21 cellular contexts compared by ENCODE assay signal in genomic region chr9:71742703-71743102, GRCh38. TPM values are rescaled to one million over a fixed set of nuclear protein-coding genes. Genes with fewer than 3 reads are reported as not detected.
DNase-seq lines count a peak whose midpoint lies in the region; FAIRE-seq and TF ChIP-seq lines count a peak whose summit lies in the region.
"Had no signal": no experiment of that assay in that cellular context is flagged by ENCODE, and none has a peak within 500 bp of the region (broad histone marks: within the 10 kb centered on the region; RNA-seq: fewer than 3 reads in every experiment).

No MANE protein-coding gene starts in this region.

- H3K27ac Mint-ChIP-seq in Calu3 (ENCODE audit: unreplicated experiment): peak overlapping the region; percentile 82
- H3K27ac Mint-ChIP-seq in progenitor cell of endocrine pancreas: peak overlapping the region; percentile 80

- no peaks in the 10 kb centered on the region for H3K9me3 Mint-ChIP-seq in Calu3 (ENCODE audit: low read depth, unreplicated experiment)
- no peaks in the 10 kb centered on the region for H3K9me3 Mint-ChIP-seq in progenitor cell of endocrine pancreas (ENCODE audit: low read depth)
- H3K9me3 Mint-ChIP-seq: brain; effector memory CD8-positive, alpha-beta T cell; IgD-negative memory B cell; stimulated activated naive B cell treated with anti-CD40 and anti-IgM and Interleukin-4, amounts not matched to agents 10 μg/mL and 1 μg/mL and 100 μg/mL, for 72 hours had no signal

- no peaks in the 10 kb centered on the region for H4K20me1 ChIP-seq in keratinocyte (ENCODE audit: control insufficient read depth, extremely low read depth, insufficient read depth, low read length)

- H3K36me3 ChIP-seq in keratinocyte (ENCODE audit: control insufficient read depth in 2 of 2, extremely low read depth in 1 of 2, insufficient read depth in 2 of 2, low read length in 2 of 2) (peaks cover 6 to 21% of the 10 kb centered on the region in 2 experiments), small intestine (ENCODE audit: control insufficient read depth in 2 of 2, insufficient read depth in 2 of 2, low read length in 2 of 2) (peaks cover 8 to 13% of the 10 kb centered on the region in 2 donors)

- no peaks in the 10 kb centered on the region for H3K79me2 ChIP-seq in keratinocyte (ENCODE audit: control insufficient read depth, insufficient read depth, low read length)

- peak overlapping the region; percentile 1 for H3K27ac ChIP-seq in keratinocyte (ENCODE audit: control insufficient read depth, insufficient read depth, low read length)
- no peak overlapping the region for H3K27ac ChIP-seq in small intestine (ENCODE audit: low read depth in 1 of 2, low read length in 1 of 2)

- dilution Hi-C loops in keratinocyte (cut with MboI; ENCODE audit: extremely low pct_ligation_motif_present, low sequenced_read_pairs): no loop called here

- H3K36me3 Mint-ChIP-seq in Calu3 (ENCODE audit: insufficient read depth, unreplicated experiment): peaks cover 81% of the 10 kb centered on the region
- H3K36me3 Mint-ChIP-seq in progenitor cell of endocrine pancreas (ENCODE audit: insufficient read depth): peaks cover 27% of the 10 kb centered on the region

- no peak for DNase-seq in Calu3
- DNase-seq in keratinocyte (ENCODE audit: low read depth, low spot score): no peak
- no peak for DNase-seq in progenitor cell of endocrine pancreas (ENCODE audit: low spot score, unreplicated experiment)
- no peak for DNase-seq in NCI-H748 (lab: John Stamatoyannopoulos, UW; ENCODE audit: unreplicated experiment)
- no peak for DNase-seq in small intestine
- DNase-seq in GM03348 (ENCODE audit: low spot score): no peak
- DNase-seq: activated CD4-positive, alpha-beta T cell treated with anti-CD3 and anti-CD28 coated beads, Interleukin-2, amount 50 U/mL, for 48 hours; activated CD4-positive, CD25-positive, alpha-beta regulatory T cell; activated effector memory CD4-positive, alpha-beta T cell treated with Interleukin-2 at 50 U/mL for 16 hours; effector memory CD8-positive, alpha-beta T cell; gastrocnemius medialis; NCI-H2029 treated with DMSO at 0.1 percent for 48 hours; NCI-H345; NCI-H774; occipital lobe; stimulated activated CD4-positive, alpha-beta T cell treated with anti-CD3 and anti-CD28 coated beads, Interleukin-12 subunit alpha, Interleukin-12 subunit beta, amount 100 ng/mL, for 4 hours; stimulated activated CD4-positive, alpha-beta T cell treated with anti-CD3 and anti-CD28 coated beads, Interleukin-4, amount 100 ng/mL, for 24 hours; stimulated activated naive B cell treated with anti-CD40 and anti-IgM and Interleukin-4, amounts not matched to agents 10 μg/mL and 1 μg/mL and 100 μg/mL, for 72 hours had no signal

- CTCF ChIA-PET in Calu3 (lab: Charles Lee): interaction anchor here (1.9 kb wide), 1 partner anchor 26 kb away, joined by 4 read pairs; the partner anchor contains the start of gene CEMIP2

- no peaks in the 10 kb centered on the region for H3K9me1 ChIP-seq in keratinocyte (ENCODE audit: control insufficient read depth, extremely low read depth, insufficient read depth, low read length)

- peak overlapping the region; percentile 52 for H3K4me2 ChIP-seq in keratinocyte (ENCODE audit: control insufficient read depth, extremely low read depth, insufficient read depth, low read depth, low read length)

- H3K4me1 Mint-ChIP-seq in Calu3 (ENCODE audit: low read depth, unreplicated experiment): peaks cover 45% of the 10 kb centered on the region
- peaks cover 20% of the 10 kb centered on the region for H3K4me1 Mint-ChIP-seq in progenitor cell of endocrine pancreas (ENCODE audit: low read depth)

- H3K9ac ChIP-seq in keratinocyte (ENCODE audit: control insufficient read depth, extremely low read depth, insufficient read depth, low read length): no peak overlapping the region

- H3K27me3 ChIP-seq in keratinocyte (ENCODE audit: control insufficient read depth, extremely low read depth, insufficient read depth, low read length): no peaks in the 10 kb centered on the region
- H3K27me3 ChIP-seq in small intestine (ENCODE audit: control insufficient read depth in 2 of 2, insufficient read depth in 2 of 2, low read length in 2 of 2): no peaks in the 10 kb centered on the region
- H3K27me3 ChIP-seq: gastrocnemius medialis had no signal

- FAIRE-seq in keratinocyte (lab: Jason Lieb, UNC) (no peak), small intestine (lab: Jason Lieb, UNC) (no peak)

- no TSS peak for BruUV-seq in Calu3 (replicated peaks; lab: Mats Ljungman, UMichigan)

- H3K4me3 Mint-ChIP-seq in Calu3 (ENCODE audit: low read depth, unreplicated experiment) (peak overlapping the region; percentile 59), progenitor cell of endocrine pancreas (ENCODE audit: low read depth) (no peak overlapping the region)
- H3K4me3 Mint-ChIP-seq: effector memory CD8-positive, alpha-beta T cell; IgD-negative memory B cell; stimulated activated naive B cell treated with anti-CD40 and anti-IgM and Interleukin-4, amounts not matched to agents 10 μg/mL and 1 μg/mL and 100 μg/mL, for 72 hours had no signal

- H3K4me3 ChIP-seq in WI38 (ENCODE audit: low read depth, low read length): peak overlapping the region; percentile 14; the same call in 1 of the 2 replicates
- no peak overlapping the region for H3K4me3 ChIP-seq in keratinocyte (ENCODE audit: control insufficient read depth in 2 of 3, extremely low read depth in 1 of 3, insufficient read depth in 2 of 3, low read depth in 1 of 3, low read length in 3 of 3)
- H3K4me3 ChIP-seq in small intestine (ENCODE audit: low read depth in 1 of 2, low read length in 2 of 2): no peak overlapping the region
- H3K4me3 ChIP-seq: gastrocnemius medialis had no signal

- H3K27me3 Mint-ChIP-seq in Calu3 (ENCODE audit: unreplicated experiment): no peaks in the 10 kb centered on the region
- no peaks in the 10 kb centered on the region for H3K27me3 Mint-ChIP-seq in progenitor cell of endocrine pancreas
- H3K27me3 Mint-ChIP-seq: brain; effector memory CD8-positive, alpha-beta T cell; IgD-negative memory B cell; stimulated activated naive B cell treated with anti-CD40 and anti-IgM and Interleukin-4, amounts not matched to agents 10 μg/mL and 1 μg/mL and 100 μg/mL, for 72 hours had no signal

- intact Hi-C loops in Calu3 (cut with micrococcal nuclease; ENCODE audit: unreplicated experiment): loop anchor here (2.0 kb wide), 1 partner anchor 16 kb away; no protein-coding TSS in a partner anchor

- H3K4me1 ChIP-seq in keratinocyte (ENCODE audit: control insufficient read depth, extremely low read depth, insufficient read depth, low read length) (peaks cover 13% of the 10 kb centered on the region), small intestine (ENCODE audit: control insufficient read depth in 2 of 2, insufficient read depth in 1 of 2, low read depth in 1 of 2, low read length in 1 of 2) (peaks cover 4 to 13% of the 10 kb centered on the region in 2 donors)

- H3K9me3 ChIP-seq in keratinocyte (ENCODE audit: control insufficient read depth, low read depth, low read length): no peaks in the 10 kb centered on the region
- no peaks in the 10 kb centered on the region for H3K9me3 ChIP-seq in small intestine (ENCODE audit: control insufficient read depth, low read depth)
- H3K9me3 ChIP-seq: gastrocnemius medialis had no signal

- TF ChIP-seq CTCF in Calu3 (IDR thresholded peaks at IDR 0.05; ENCODE audit: unreplicated experiment) (no peak), WI38 (IDR thresholded peaks at IDR 0.05; ENCODE audit: low read depth, low read length) (no peak), keratinocyte (optimal IDR thresholded peaks at IDR 0.05 in 1 of 3, IDR thresholded peaks at IDR 0.05 in 1 of 3, conservative IDR thresholded peaks at IDR 0.05 in 1 of 3; ENCODE audit: extremely low read depth in 1 of 3, insufficient read depth in 2 of 3, low read length in 3 of 3) (no peak), progenitor cell of endocrine pancreas (IDR thresholded peaks at IDR 0.05; ENCODE audit: unreplicated experiment) (no peak)

- 53 to 71% (median 66%) methylated on average over 4 of the region's 4 CpGs for WGBS in small intestine, 3 donors

- no peak overlapping the region for H2AFZ ChIP-seq in keratinocyte (ENCODE audit: control insufficient read depth, low read length)

RNA-seq across cellular contexts. Expression of gene CEMIP2, which starts 25.6 kb away (rescaled TPM):
- total RNA-seq in Calu3 (2022) (89.0 and 122 TPM in 2 replicates), progenitor cell of endocrine pancreas (56.7 and 65.1 TPM in 2 replicates)
- polyA plus RNA-seq in keratinocyte (47.7 to 79.4 TPM (median 48.7 TPM) in 3 replicates), small intestine (10 to 100 TPM; 29.5 to 42.6 (median 30.0) TPM)
- polyA plus RNA-seq in keratinocyte (2011; ENCODE audit: low read depth): 6.6 TPM
- 14.1 and 18.0 TPM in 2 replicates for polyA plus RNA-seq in keratinocyte (2011; cell fraction: cytosol; rRNA removed)
- polyA plus RNA-seq in keratinocyte (2011; cell fraction: nucleus; rRNA removed): 86.9 and 98.3 TPM in 2 replicates
- polyA plus RNA-seq in keratinocyte (2012; ENCODE audit: low replicate concordance): 15.1 and 38.2 TPM in 2 replicates
- 118 to 163 TPM (median 160 TPM) in 3 replicates for polyA minus RNA-seq in keratinocyte
- polyA minus RNA-seq in keratinocyte (2011; cell fraction: cytosol; rRNA and poly(A)+ RNA removed): 50.1 TPM
- polyA minus RNA-seq in keratinocyte (2011; cell fraction: nucleus; rRNA and poly(A)+ RNA removed): 155 and 264 TPM in 2 replicates
